In genomic region chr5:72465068-72465467, GRCh38 we compare ENCODE assay signal across 14 cellular contexts. TPM values are rescaled to one million over a fixed set of nuclear protein-coding genes. Genes with fewer than 3 reads are reported as not detected.
DNase-seq lines count a peak whose midpoint lies in the region; ATAC-seq, FAIRE-seq and TF ChIP-seq lines count a peak whose summit lies in the region.
"Had no signal": no experiment of that assay in that cellular context is flagged by ENCODE, and none has a peak within 500 bp of the region (broad histone marks: within the 10 kb centered on the region; RNA-seq: fewer than 3 reads in every experiment).

No MANE protein-coding gene starts in this region.

- peaks cover 7% of the 10 kb centered on the region for H3K27me3 Mint-ChIP-seq in activated CD4-positive, alpha-beta T cell treated with anti-CD3 and anti-CD28 coated beads for 36 hours

- no peaks in the 10 kb centered on the region for H3K9me3 ChIP-seq in kidney (ENCODE audit: control insufficient read depth in 1 of 2, low read length in 2 of 2)
- H3K9me3 ChIP-seq: right lobe of liver had no signal

- H3K4me1 ChIP-seq in foreskin keratinocyte (peaks cover 20% of the 10 kb centered on the region), kidney (ENCODE audit: control insufficient read depth in 1 of 2, insufficient read depth in 1 of 2, low read depth in 1 of 2, low read length in 2 of 2) (peaks cover 0 to 4% of the 10 kb centered on the region in 2 donors)
- H3K4me1 ChIP-seq: right lobe of liver had no signal

- H3K4me3 Mint-ChIP-seq in activated CD4-positive, alpha-beta T cell treated with anti-CD3 and anti-CD28 coated beads for 36 hours = no peak overlapping the region
- H3K4me3 Mint-ChIP-seq: activated CD4-positive, alpha-beta memory T cell treated with anti-CD3 and anti-CD28 coated beads for 36 hours; activated naive CD4-positive, alpha-beta T cell treated with anti-CD3 and anti-CD28 coated beads, Interleukin-2, amount 50 U/mL, for 24 hours; CD4-positive, alpha-beta T cell had no signal

- no peaks in the 10 kb centered on the region for H3K36me3 Mint-ChIP-seq in activated CD4-positive, alpha-beta T cell treated with anti-CD3 and anti-CD28 coated beads for 36 hours (ENCODE audit: low read depth)
- H3K36me3 Mint-ChIP-seq: activated CD4-positive, alpha-beta memory T cell treated with anti-CD3 and anti-CD28 coated beads for 36 hours; activated naive CD4-positive, alpha-beta T cell treated with anti-CD3 and anti-CD28 coated beads, Interleukin-2, amount 50 U/mL, for 24 hours had no signal

- no peak overlapping the region for H3K4me3 ChIP-seq in kidney (ENCODE audit: low read length in 2 of 2)
- H3K4me3 ChIP-seq: right lobe of liver had no signal

- ATAC-seq in GM18858 (IDR thresholded peaks at IDR 0.05; ENCODE audit: unreplicated experiment) (peak; percentile 12), GM21390 (IDR thresholded peaks at IDR 0.05; ENCODE audit: unreplicated experiment) (peak; percentile 22), HG03066 (IDR thresholded peaks at IDR 0.05; ENCODE audit: low read depth, unreplicated experiment) (peak; percentile 34), foreskin keratinocyte (no peak), left colon (no peak)
- no peak for ATAC-seq in activated CD4-positive, alpha-beta T cell treated with anti-CD3 and anti-CD28 coated beads for 36 hours

- H3K27ac Mint-ChIP-seq in activated CD4-positive, alpha-beta T cell treated with anti-CD3 and anti-CD28 coated beads for 36 hours = no peak overlapping the region
- H3K27ac Mint-ChIP-seq: activated CD4-positive, alpha-beta memory T cell treated with anti-CD3 and anti-CD28 coated beads for 36 hours; activated naive CD4-positive, alpha-beta T cell treated with anti-CD3 and anti-CD28 coated beads, Interleukin-2, amount 50 U/mL, for 24 hours; CD4-positive, alpha-beta T cell had no signal

- H3K36me3 ChIP-seq in kidney (ENCODE audit: control insufficient read depth in 1 of 2, insufficient read depth in 2 of 2, low read length in 2 of 2) = no peaks in the 10 kb centered on the region
- H3K36me3 ChIP-seq: right lobe of liver had no signal

- intact Hi-C loops in left colon (cut with DNase I, micrococcal nuclease) = no loop called here
- intact Hi-C loops in activated CD4-positive, alpha-beta T cell treated with anti-CD3 and anti-CD28 coated beads for 36 hours (cut with DNase I, micrococcal nuclease) = no loop called here
- intact Hi-C loops in kidney (cut with DNase I) = no loop called here

- POLR2A ChIA-PET in activated CD4-positive, alpha-beta T cell treated with anti-CD3 and anti-CD28 coated beads for 36 hours (lab: Charles Lee) = no interaction called here

- CTCF ChIA-PET in activated CD4-positive, alpha-beta T cell treated with anti-CD3 and anti-CD28 coated beads for 36 hours (lab: Charles Lee) = no interaction called here

- no peak overlapping the region for H3K9ac ChIP-seq in kidney (ENCODE audit: low read length in 2 of 2)

- no peak for FAIRE-seq in kidney (lab: Jason Lieb, UNC)

- H3K27me3 ChIP-seq in foreskin keratinocyte = no peaks in the 10 kb centered on the region
- H3K27me3 ChIP-seq: right lobe of liver had no signal

- no peaks in the 10 kb centered on the region for H3K9me3 Mint-ChIP-seq in activated CD4-positive, alpha-beta T cell treated with anti-CD3 and anti-CD28 coated beads for 36 hours (ENCODE audit: low read depth)
- H3K9me3 Mint-ChIP-seq: activated CD4-positive, alpha-beta memory T cell treated with anti-CD3 and anti-CD28 coated beads for 36 hours; activated naive CD4-positive, alpha-beta T cell treated with anti-CD3 and anti-CD28 coated beads, Interleukin-2, amount 50 U/mL, for 24 hours; CD4-positive, alpha-beta T cell had no signal

- H3K27ac ChIP-seq in foreskin keratinocyte (peak overlapping the region; percentile 6), kidney (ENCODE audit: low read depth in 2 of 2, low read length in 2 of 2) (no peak overlapping the region)
- H3K27ac ChIP-seq: right lobe of liver had no signal

- no peak for DNase-seq in foreskin keratinocyte
- DNase-seq in left colon = no peak
- DNase-seq in activated CD4-positive, alpha-beta T cell treated with anti-CD3 and anti-CD28 coated beads for 36 hours = no peak
- DNase-seq in anterior cingulate cortex (lab: John Stamatoyannopoulos, UW) = no peak
- no peak for DNase-seq in kidney
- DNase-seq: CD4-positive, alpha-beta T cell; mesendoderm; NCI-H1105 treated with DMSO at 0.1 percent for 48 hours; right lobe of liver had no signal

- TF ChIP-seq CTCF in foreskin keratinocyte (conservative IDR thresholded peaks at IDR 0.05) (no peak), kidney (IDR thresholded peaks at IDR 0.05; ENCODE audit: borderline replicate concordance, extremely low read depth, insufficient read depth) (no peak)

- H3K4me1 Mint-ChIP-seq in activated CD4-positive, alpha-beta T cell treated with anti-CD3 and anti-CD28 coated beads for 36 hours = peaks cover 5% of the 10 kb centered on the region
- H3K4me1 Mint-ChIP-seq: activated naive CD4-positive, alpha-beta T cell treated with anti-CD3 and anti-CD28 coated beads, Interleukin-2, amount 50 U/mL, for 24 hours had no signal

RNA-seq across cellular contexts. Expression of gene ZNF366, which starts 42.1 kb away (rescaled TPM):
- total RNA-seq in foreskin keratinocyte (not detected in 2 replicates), left colon (1 to 10 TPM in 1 of 2 donors, under 1 TPM in 1; 0.92 to 1.0 TPM), kidney (8.1 TPM)
- polyA plus RNA-seq in foreskin keratinocyte (not detected in 2 replicates), kidney (ENCODE audit: insufficient read depth, low read depth, low replicate concordance) (0.22 TPM)
- not detected for total RNA-seq in activated CD4-positive, alpha-beta T cell treated with anti-CD3 and anti-CD28 coated beads for 36 hours
- total RNA-seq: activated CD4-positive, alpha-beta memory T cell treated with anti-CD3 and anti-CD28 coated beads for 36 hours had no signal

Comparison
In these comparisons a context has a peak if more than half of its experiments do, and no peak if none do; other contexts are left out.
1. ATAC-seq: peak in GM18858 (single experiment), GM21390 (single experiment) and HG03066 (single experiment); none in foreskin keratinocyte (single experiment), left colon (single experiment) and activated CD4-positive, alpha-beta T cell treated with anti-CD3 and anti-CD28 coated beads for 36 hours (single experiment).